In the genomic region with DNA sequence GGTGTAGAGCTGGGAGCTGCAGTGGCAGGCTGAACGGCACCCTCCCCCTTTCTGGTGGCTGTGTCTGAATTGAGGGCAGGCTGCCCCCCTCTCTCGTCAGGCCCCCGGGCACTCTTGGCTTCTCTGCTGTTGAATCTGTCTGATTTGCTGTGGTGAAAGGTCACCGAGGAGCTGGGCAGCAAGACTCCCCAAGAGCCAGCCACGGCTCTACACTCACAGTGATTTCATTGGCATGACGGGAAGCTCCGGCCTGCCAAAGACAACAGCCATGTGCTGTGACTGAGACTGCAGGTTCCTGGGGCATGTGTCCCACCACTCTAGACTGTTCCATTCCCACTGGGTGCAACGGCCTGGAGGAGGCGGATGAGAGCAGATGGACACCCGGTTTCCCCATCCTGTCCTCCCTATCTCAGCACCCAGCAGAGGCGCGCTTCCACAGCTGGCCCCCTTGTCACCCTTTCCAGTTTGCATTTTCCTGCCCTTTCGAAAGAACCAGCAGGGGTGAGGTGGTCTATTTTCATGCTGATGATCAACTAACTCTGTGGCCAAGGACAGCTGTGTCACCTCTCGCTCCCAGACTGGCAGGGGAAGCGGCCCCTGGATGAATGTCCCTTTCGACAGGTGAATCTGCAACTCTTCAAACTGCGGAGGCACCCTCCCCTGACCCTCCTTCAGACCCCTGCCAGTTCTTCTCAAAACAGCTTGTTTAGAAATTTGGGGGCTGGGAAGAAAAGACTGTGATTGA, we compare ENCODE assay signal across 2 cellular contexts.
TF ChIP-seq lines count a peak whose summit lies in the region.

No MANE protein-coding gene starts in this region.

TF ChIP-seq in SK-N-SH, 30 proteins besides CTCF, POLR2A, EP300 and RAD21 (continued from another document):
- TF ChIP-seq, protein P1, sequence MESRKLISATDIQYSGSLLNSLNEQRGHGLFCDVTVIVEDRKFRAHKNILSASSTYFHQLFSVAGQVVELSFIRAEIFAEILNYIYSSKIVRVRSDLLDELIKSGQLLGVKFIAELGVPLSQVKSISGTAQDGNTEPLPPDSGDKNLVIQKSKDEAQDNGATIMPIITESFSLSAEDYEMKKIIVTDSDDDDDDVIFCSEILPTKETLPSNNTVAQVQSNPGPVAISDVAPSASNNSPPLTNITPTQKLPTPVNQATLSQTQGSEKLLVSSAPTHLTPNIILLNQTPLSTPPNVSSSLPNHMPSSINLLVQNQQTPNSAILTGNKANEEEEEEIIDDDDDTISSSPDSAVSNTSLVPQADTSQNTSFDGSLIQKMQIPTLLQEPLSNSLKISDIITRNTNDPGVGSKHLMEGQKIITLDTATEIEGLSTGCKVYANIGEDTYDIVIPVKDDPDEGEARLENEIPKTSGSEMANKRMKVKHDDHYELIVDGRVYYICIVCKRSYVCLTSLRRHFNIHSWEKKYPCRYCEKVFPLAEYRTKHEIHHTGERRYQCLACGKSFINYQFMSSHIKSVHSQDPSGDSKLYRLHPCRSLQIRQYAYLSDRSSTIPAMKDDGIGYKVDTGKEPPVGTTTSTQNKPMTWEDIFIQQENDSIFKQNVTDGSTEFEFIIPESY (IDR thresholded peaks at IDR 0.05; ENCODE audit: borderline replicate concordance, low read depth), result no peak
- no peak for TF ChIP-seq POLR2AphosphoS5 (IDR thresholded peaks at IDR 0.05; ENCODE audit: low read depth, low read length)
- TF ChIP-seq NFIC (IDR thresholded peaks at IDR 0.05; ENCODE audit: borderline replicate concordance), result no peak
- TF ChIP-seq GABPA (IDR thresholded peaks at IDR 0.05; ENCODE audit: low read depth), result no peak
- no peak for TF ChIP-seq RCOR1 (IDR thresholded peaks at IDR 0.05; ENCODE audit: low read length)
- no peak for TF ChIP-seq CHD2 (IDR thresholded peaks at IDR 0.05; ENCODE audit: low read length, partially characterized antibody)
- TF ChIP-seq, protein P2, sequence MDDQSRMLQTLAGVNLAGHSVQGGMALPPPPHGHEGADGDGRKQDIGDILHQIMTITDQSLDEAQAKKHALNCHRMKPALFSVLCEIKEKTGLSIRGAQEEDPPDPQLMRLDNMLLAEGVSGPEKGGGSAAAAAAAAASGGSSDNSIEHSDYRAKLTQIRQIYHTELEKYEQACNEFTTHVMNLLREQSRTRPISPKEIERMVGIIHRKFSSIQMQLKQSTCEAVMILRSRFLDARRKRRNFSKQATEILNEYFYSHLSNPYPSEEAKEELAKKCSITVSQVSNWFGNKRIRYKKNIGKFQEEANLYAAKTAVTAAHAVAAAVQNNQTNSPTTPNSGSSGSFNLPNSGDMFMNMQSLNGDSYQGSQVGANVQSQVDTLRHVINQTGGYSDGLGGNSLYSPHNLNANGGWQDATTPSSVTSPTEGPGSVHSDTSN (IDR thresholded peaks at IDR 0.05), result no peak
- no peak for TF ChIP-seq TCF12 (IDR thresholded peaks at IDR 0.05)
- TF ChIP-seq GATA2 (CRISPR knock-in tag; IDR thresholded peaks at IDR 0.05), result no peak
- TF ChIP-seq, protein P3, sequence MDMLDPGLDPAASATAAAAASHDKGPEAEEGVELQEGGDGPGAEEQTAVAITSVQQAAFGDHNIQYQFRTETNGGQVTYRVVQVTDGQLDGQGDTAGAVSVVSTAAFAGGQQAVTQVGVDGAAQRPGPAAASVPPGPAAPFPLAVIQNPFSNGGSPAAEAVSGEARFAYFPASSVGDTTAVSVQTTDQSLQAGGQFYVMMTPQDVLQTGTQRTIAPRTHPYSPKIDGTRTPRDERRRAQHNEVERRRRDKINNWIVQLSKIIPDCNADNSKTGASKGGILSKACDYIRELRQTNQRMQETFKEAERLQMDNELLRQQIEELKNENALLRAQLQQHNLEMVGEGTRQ (IDR thresholded peaks at IDR 0.05; ENCODE audit: borderline replicate concordance, low read depth, low read length), result no peak
- TF ChIP-seq SMC3 (IDR thresholded peaks at IDR 0.05; ENCODE audit: low read depth, low read length), result no peak
- no peak for TF ChIP-seq MEF2A (IDR thresholded peaks at IDR 0.05; ENCODE audit: borderline replicate concordance, low read depth)
- TF ChIP-seq, protein P4, sequence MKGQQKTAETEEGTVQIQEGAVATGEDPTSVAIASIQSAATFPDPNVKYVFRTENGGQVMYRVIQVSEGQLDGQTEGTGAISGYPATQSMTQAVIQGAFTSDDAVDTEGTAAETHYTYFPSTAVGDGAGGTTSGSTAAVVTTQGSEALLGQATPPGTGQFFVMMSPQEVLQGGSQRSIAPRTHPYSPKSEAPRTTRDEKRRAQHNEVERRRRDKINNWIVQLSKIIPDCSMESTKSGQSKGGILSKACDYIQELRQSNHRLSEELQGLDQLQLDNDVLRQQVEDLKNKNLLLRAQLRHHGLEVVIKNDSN (IDR thresholded peaks at IDR 0.05; ENCODE audit: borderline replicate concordance, low read depth), result no peak

TF ChIP-seq in SK-N-SH treated with all-trans-retinoic acid at 6 μM for 48 hours, 23 proteins besides CTCF, POLR2A, EP300 and RAD21 (continued from another document):
- TF ChIP-seq, protein P5, sequence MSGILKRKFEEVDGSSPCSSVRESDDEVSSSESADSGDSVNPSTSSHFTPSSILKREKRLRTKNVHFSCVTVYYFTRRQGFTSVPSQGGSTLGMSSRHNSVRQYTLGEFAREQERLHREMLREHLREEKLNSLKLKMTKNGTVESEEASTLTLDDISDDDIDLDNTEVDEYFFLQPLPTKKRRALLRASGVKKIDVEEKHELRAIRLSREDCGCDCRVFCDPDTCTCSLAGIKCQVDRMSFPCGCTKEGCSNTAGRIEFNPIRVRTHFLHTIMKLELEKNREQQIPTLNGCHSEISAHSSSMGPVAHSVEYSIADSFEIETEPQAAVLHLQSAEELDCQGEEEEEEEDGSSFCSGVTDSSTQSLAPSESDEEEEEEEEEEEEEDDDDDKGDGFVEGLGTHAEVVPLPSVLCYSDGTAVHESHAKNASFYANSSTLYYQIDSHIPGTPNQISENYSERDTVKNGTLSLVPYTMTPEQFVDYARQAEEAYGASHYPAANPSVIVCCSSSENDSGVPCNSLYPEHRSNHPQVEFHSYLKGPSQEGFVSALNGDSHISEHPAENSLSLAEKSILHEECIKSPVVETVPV (CRISPR knock-in tag; IDR thresholded peaks at IDR 0.05), result no peak
- TF ChIP-seq ZNF70 (CRISPR knock-in tag; IDR thresholded peaks at IDR 0.05), result no peak
- TF ChIP-seq ARNTL (CRISPR knock-in tag; IDR thresholded peaks at IDR 0.05; ENCODE audit: borderline replicate concordance, low read depth), result no peak
- TF ChIP-seq, protein P6, sequence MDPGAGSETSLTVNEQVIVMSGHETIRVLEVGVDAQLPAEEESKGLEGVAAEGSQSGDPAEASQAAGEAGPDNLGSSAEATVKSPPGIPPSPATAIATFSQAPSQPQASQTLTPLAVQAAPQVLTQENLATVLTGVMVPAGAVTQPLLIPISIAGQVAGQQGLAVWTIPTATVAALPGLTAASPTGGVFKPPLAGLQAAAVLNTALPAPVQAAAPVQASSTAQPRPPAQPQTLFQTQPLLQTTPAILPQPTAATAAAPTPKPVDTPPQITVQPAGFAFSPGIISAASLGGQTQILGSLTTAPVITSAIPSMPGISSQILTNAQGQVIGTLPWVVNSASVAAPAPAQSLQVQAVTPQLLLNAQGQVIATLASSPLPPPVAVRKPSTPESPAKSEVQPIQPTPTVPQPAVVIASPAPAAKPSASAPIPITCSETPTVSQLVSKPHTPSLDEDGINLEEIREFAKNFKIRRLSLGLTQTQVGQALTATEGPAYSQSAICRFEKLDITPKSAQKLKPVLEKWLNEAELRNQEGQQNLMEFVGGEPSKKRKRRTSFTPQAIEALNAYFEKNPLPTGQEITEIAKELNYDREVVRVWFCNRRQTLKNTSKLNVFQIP (CRISPR knock-in tag; IDR thresholded peaks at IDR 0.05; ENCODE audit: borderline replicate concordance, low read depth), result no peak
- no peak for TF ChIP-seq RARB (CRISPR knock-in tag; IDR thresholded peaks at IDR 0.05)
- no peak for TF ChIP-seq ZNF8 (CRISPR knock-in tag; IDR thresholded peaks at IDR 0.05)
- TF ChIP-seq TCF4 (CRISPR knock-in tag; IDR thresholded peaks at IDR 0.05; ENCODE audit: borderline replicate concordance), result no peak
- TF ChIP-seq PPARA (CRISPR knock-in tag; IDR thresholded peaks at IDR 0.05; ENCODE audit: borderline replicate concordance), result no peak
- TF ChIP-seq ESRRG (CRISPR knock-in tag; IDR thresholded peaks at IDR 0.05), result no peak
- TF ChIP-seq ZNF565 (CRISPR knock-in tag; conservative IDR thresholded peaks at IDR 0.05; ENCODE audit: low read depth), result no peak
- no peak for TF ChIP-seq TOX (CRISPR knock-in tag; IDR thresholded peaks at IDR 0.05; ENCODE audit: borderline replicate concordance)
- no peak for TF ChIP-seq CSDC2 (CRISPR knock-in tag; IDR thresholded peaks at IDR 0.05)
- TF ChIP-seq, protein P7, sequence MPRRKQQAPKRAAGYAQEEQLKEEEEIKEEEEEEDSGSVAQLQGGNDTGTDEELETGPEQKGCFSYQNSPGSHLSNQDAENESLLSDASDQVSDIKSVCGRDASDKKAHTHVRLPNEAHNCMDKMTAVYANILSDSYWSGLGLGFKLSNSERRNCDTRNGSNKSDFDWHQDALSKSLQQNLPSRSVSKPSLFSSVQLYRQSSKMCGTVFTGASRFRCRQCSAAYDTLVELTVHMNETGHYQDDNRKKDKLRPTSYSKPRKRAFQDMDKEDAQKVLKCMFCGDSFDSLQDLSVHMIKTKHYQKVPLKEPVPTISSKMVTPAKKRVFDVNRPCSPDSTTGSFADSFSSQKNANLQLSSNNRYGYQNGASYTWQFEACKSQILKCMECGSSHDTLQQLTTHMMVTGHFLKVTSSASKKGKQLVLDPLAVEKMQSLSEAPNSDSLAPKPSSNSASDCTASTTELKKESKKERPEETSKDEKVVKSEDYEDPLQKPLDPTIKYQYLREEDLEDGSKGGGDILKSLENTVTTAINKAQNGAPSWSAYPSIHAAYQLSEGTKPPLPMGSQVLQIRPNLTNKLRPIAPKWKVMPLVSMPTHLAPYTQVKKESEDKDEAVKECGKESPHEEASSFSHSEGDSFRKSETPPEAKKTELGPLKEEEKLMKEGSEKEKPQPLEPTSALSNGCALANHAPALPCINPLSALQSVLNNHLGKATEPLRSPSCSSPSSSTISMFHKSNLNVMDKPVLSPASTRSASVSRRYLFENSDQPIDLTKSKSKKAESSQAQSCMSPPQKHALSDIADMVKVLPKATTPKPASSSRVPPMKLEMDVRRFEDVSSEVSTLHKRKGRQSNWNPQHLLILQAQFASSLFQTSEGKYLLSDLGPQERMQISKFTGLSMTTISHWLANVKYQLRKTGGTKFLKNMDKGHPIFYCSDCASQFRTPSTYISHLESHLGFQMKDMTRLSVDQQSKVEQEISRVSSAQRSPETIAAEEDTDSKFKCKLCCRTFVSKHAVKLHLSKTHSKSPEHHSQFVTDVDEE (CRISPR knock-in tag; IDR thresholded peaks at IDR 0.05), result no peak
